ENCODE assay signal across 15 cellular contexts in genomic region chr1:185062710-185063370, GRCh38. TPM values are rescaled to one million over a fixed set of nuclear protein-coding genes. Genes with fewer than 3 reads are reported as not detected.
DNase-seq lines count a peak whose midpoint lies in the region; ATAC-seq and TF ChIP-seq lines count a peak whose summit lies in the region.
"Had no signal": no experiment of that assay in that cellular context is flagged by ENCODE, and none has a peak within 500 bp of the region (broad histone marks: within the 10 kb centered on the region; RNA-seq: fewer than 3 reads in every experiment).

No MANE protein-coding gene starts in this region.

- no peaks in the 10 kb centered on the region for H4K20me1 ChIP-seq in mammary epithelial cell (ENCODE audit: insufficient read depth, low read length)

- H3K4me3 Mint-ChIP-seq in activated T-cell treated with anti-CD3 and anti-CD28 coated beads, Interleukin-2, amount 50 U/mL, for 72 hours, result peak overlapping the region; percentile 21 to 72
- H3K4me3 Mint-ChIP-seq in activated T-cell treated with anti-CD3 and anti-CD28 coated beads, Interleukin-2, amount 50 U/mL, for 24 hours, result no peak overlapping the region
- H3K4me3 Mint-ChIP-seq in activated naive CD8-positive, alpha-beta T cell treated with anti-CD3 and anti-CD28 coated beads, Interleukin-2, amount 50 U/mL, for 24 hours, result no peak overlapping the region
- H3K4me3 Mint-ChIP-seq in stimulated activated memory B cell treated with anti-CD40 and anti-IgM and Interleukin-4, amounts not matched to agents 10 μg/mL and 1 μg/mL and 100 μg/mL, for 72 hours, result peak overlapping the region; percentile 31
- H3K4me3 Mint-ChIP-seq: HFFc6 had no signal

- H3K36me3 ChIP-seq in mammary epithelial cell (ENCODE audit: insufficient read depth, low read length), result no peaks in the 10 kb centered on the region
- H3K36me3 ChIP-seq: uterus had no signal

- peak overlapping the region; percentile 78 for H3K27ac Mint-ChIP-seq in activated T-cell treated with anti-CD3 and anti-CD28 coated beads, Interleukin-2, amount 50 U/mL, for 72 hours
- H3K27ac Mint-ChIP-seq in activated T-cell treated with anti-CD3 and anti-CD28 coated beads, Interleukin-2, amount 50 U/mL, for 24 hours, result no peak overlapping the region
- peak overlapping the region; percentile 55 for H3K27ac Mint-ChIP-seq in activated naive CD8-positive, alpha-beta T cell treated with anti-CD3 and anti-CD28 coated beads, Interleukin-2, amount 50 U/mL, for 24 hours
- H3K27ac Mint-ChIP-seq in stimulated activated memory B cell treated with anti-CD40 and anti-IgM and Interleukin-4, amounts not matched to agents 10 μg/mL and 1 μg/mL and 100 μg/mL, for 72 hours, result peak overlapping the region; percentile 69
- H3K27ac Mint-ChIP-seq: HFFc6 had no signal

- H3K79me2 ChIP-seq in mammary epithelial cell (ENCODE audit: insufficient read depth, low read length), result peaks cover 90% of the 10 kb centered on the region

- dilution Hi-C loops in mammary epithelial cell (cut with HindIII; ENCODE audit: low sequenced_read_pairs), result no loop called here

- CTCF ChIA-PET in mammary epithelial cell (lab: Charles Lee; ENCODE audit: low non-redundant PET), result no interaction called here

- no peaks in the 10 kb centered on the region for H3K27me3 ChIP-seq in mammary epithelial cell (ENCODE audit: insufficient read depth, low read length)
- H3K27me3 ChIP-seq: uterus had no signal

- peak in 1 of 2 donors; percentile 52 for ATAC-seq in activated T-cell treated with anti-CD3 and anti-CD28 coated beads, Interleukin-2, amount 50 U/mL, for 72 hours (replicated peaks in 1 of 2)
- ATAC-seq in HG02885 (IDR thresholded peaks at IDR 0.05; ENCODE audit: poor library complexity, unreplicated experiment) (peak; percentile 42), HG03342 (IDR thresholded peaks at IDR 0.05; ENCODE audit: unreplicated experiment) (no peak), GM18907 (IDR thresholded peaks at IDR 0.05; ENCODE audit: unreplicated experiment) (no peak)
- ATAC-seq in activated naive CD8-positive, alpha-beta T cell treated with anti-CD3 and anti-CD28 coated beads, Interleukin-2, amount 50 U/mL, for 24 hours, result peak; percentile 31
- peak; percentile 67 for ATAC-seq in stimulated activated memory B cell treated with anti-CD40 and anti-IgM and Interleukin-4, amounts not matched to agents 10 μg/mL and 1 μg/mL and 100 μg/mL, for 72 hours
- ATAC-seq: left lobe of liver had no signal

- H3K27ac ChIP-seq in mammary epithelial cell (ENCODE audit: insufficient read depth, low read depth, low read length), result no peak overlapping the region
- H3K27ac ChIP-seq: uterus had no signal

- no peak overlapping the region for H3K4me2 ChIP-seq in mammary epithelial cell (ENCODE audit: insufficient read depth, low read depth, low read length)
- H3K4me2 ChIP-seq: smooth muscle cell had no signal

- H3K4me3 ChIP-seq in mammary epithelial cell (replicated peaks in 1 of 3; ENCODE audit: insufficient read depth in 1 of 3, low read depth in 2 of 3, low read length in 3 of 3), result no peak overlapping the region
- H3K4me3 ChIP-seq: smooth muscle cell, uterus had no signal

- peaks cover 56% of the 10 kb centered on the region for H3K4me1 Mint-ChIP-seq in activated T-cell treated with anti-CD3 and anti-CD28 coated beads, Interleukin-2, amount 50 U/mL, for 72 hours (ENCODE audit: low read depth)
- peaks cover 75% of the 10 kb centered on the region for H3K4me1 Mint-ChIP-seq in activated T-cell treated with anti-CD3 and anti-CD28 coated beads, Interleukin-2, amount 50 U/mL, for 24 hours (ENCODE audit: low read depth)
- peaks cover 73% of the 10 kb centered on the region for H3K4me1 Mint-ChIP-seq in activated naive CD8-positive, alpha-beta T cell treated with anti-CD3 and anti-CD28 coated beads, Interleukin-2, amount 50 U/mL, for 24 hours
- H3K4me1 Mint-ChIP-seq in stimulated activated memory B cell treated with anti-CD40 and anti-IgM and Interleukin-4, amounts not matched to agents 10 μg/mL and 1 μg/mL and 100 μg/mL, for 72 hours, result peaks cover 74% of the 10 kb centered on the region

- H3K4me1 ChIP-seq in mammary epithelial cell (ENCODE audit: insufficient read depth, low read length), result no peaks in the 10 kb centered on the region
- H3K4me1 ChIP-seq: uterus had no signal

- no peaks in the 10 kb centered on the region for H3K27me3 Mint-ChIP-seq in activated T-cell treated with anti-CD3 and anti-CD28 coated beads, Interleukin-2, amount 50 U/mL, for 72 hours (ENCODE audit: low read depth)
- H3K27me3 Mint-ChIP-seq in activated T-cell treated with anti-CD3 and anti-CD28 coated beads, Interleukin-2, amount 50 U/mL, for 24 hours, result no peaks in the 10 kb centered on the region
- H3K27me3 Mint-ChIP-seq in activated naive CD8-positive, alpha-beta T cell treated with anti-CD3 and anti-CD28 coated beads, Interleukin-2, amount 50 U/mL, for 24 hours, result no peaks in the 10 kb centered on the region
- no peaks in the 10 kb centered on the region for H3K27me3 Mint-ChIP-seq in stimulated activated memory B cell treated with anti-CD40 and anti-IgM and Interleukin-4, amounts not matched to agents 10 μg/mL and 1 μg/mL and 100 μg/mL, for 72 hours

- intact Hi-C loops in mammary epithelial cell (cut with micrococcal nuclease), result no loop called here

- no peaks in the 10 kb centered on the region for H3K9me3 ChIP-seq in mammary epithelial cell (replicated peaks; ENCODE audit: insufficient read depth, low read length)
- H3K9me3 ChIP-seq: uterus had no signal

- H2AFZ ChIP-seq in mammary epithelial cell (ENCODE audit: low read depth, low read length), result no peak overlapping the region

- DNase-seq in activated T-cell treated with anti-CD3 and anti-CD28 coated beads, Interleukin-2, amount 50 U/mL, for 72 hours, result no peak
- no peak for DNase-seq in activated T-cell treated with anti-CD3 and anti-CD28 coated beads, Interleukin-2, amount 50 U/mL, for 24 hours
- DNase-seq in activated naive CD8-positive, alpha-beta T cell treated with anti-CD3 and anti-CD28 coated beads, Interleukin-2, amount 50 U/mL, for 24 hours, result no peak
- DNase-seq in mammary epithelial cell, result no peak
- DNase-seq: effector CD4-positive, alpha-beta T cell; HFFc6; NCI-H187 treated with DMSO at 0.1 percent for 48 hours; NCI-H526; uterus had no signal

- WGBS in mammary epithelial cell (ENCODE audit: low coverage, missing lambda C conversion rate), result 91% methylated on average over 1 of the region's 1 CpG

- in situ Hi-C loops in mammary epithelial cell (cut with MboI; ENCODE audit: low sequenced_read_pairs in 2 of 2), result no loop called here

- BruUV-seq in mammary epithelial cell (replicated peaks; lab: Mats Ljungman, UMichigan), result no TSS peak

- no peak for TF ChIP-seq CTCF in mammary epithelial cell (conservative IDR thresholded peaks at IDR 0.05 in 1 of 2, IDR thresholded peaks at IDR 0.05 in 1 of 2; ENCODE audit: extremely low read depth in 1 of 2, insufficient read depth in 1 of 2, low read depth in 1 of 2, low read length in 2 of 2)

- peaks cover 0 to 3% of the 10 kb centered on the region in 2 donors for H3K9me3 Mint-ChIP-seq in activated T-cell treated with anti-CD3 and anti-CD28 coated beads, Interleukin-2, amount 50 U/mL, for 72 hours
- no peaks in the 10 kb centered on the region for H3K9me3 Mint-ChIP-seq in activated T-cell treated with anti-CD3 and anti-CD28 coated beads, Interleukin-2, amount 50 U/mL, for 24 hours
- H3K9me3 Mint-ChIP-seq in activated naive CD8-positive, alpha-beta T cell treated with anti-CD3 and anti-CD28 coated beads, Interleukin-2, amount 50 U/mL, for 24 hours, result no peaks in the 10 kb centered on the region
- H3K9me3 Mint-ChIP-seq in stimulated activated memory B cell treated with anti-CD40 and anti-IgM and Interleukin-4, amounts not matched to agents 10 μg/mL and 1 μg/mL and 100 μg/mL, for 72 hours, result no peaks in the 10 kb centered on the region

- H3K9ac ChIP-seq in mammary epithelial cell (ENCODE audit: insufficient read depth, low read length), result no peak overlapping the region

- H3K36me3 Mint-ChIP-seq in activated T-cell treated with anti-CD3 and anti-CD28 coated beads, Interleukin-2, amount 50 U/mL, for 72 hours (ENCODE audit: insufficient read depth in 2 of 2), result peaks cover 3% of the 10 kb centered on the region in 2 donors
- peaks cover 37% of the 10 kb centered on the region for H3K36me3 Mint-ChIP-seq in activated T-cell treated with anti-CD3 and anti-CD28 coated beads, Interleukin-2, amount 50 U/mL, for 24 hours (ENCODE audit: low read depth)
- H3K36me3 Mint-ChIP-seq in activated naive CD8-positive, alpha-beta T cell treated with anti-CD3 and anti-CD28 coated beads, Interleukin-2, amount 50 U/mL, for 24 hours (ENCODE audit: low read depth), result peaks cover 35% of the 10 kb centered on the region
- H3K36me3 Mint-ChIP-seq in stimulated activated memory B cell treated with anti-CD40 and anti-IgM and Interleukin-4, amounts not matched to agents 10 μg/mL and 1 μg/mL and 100 μg/mL, for 72 hours, result peaks cover 24% of the 10 kb centered on the region

RNA-seq across cellular contexts. Expression of gene RNF2, which starts 17.5 kb away (rescaled TPM):
- 10 to 100 TPM; 20.9 to 23.2 TPM for total RNA-seq in activated T-cell treated with anti-CD3 and anti-CD28 coated beads, Interleukin-2, amount 50 U/mL, for 72 hours
- 10 to 100 TPM; 25.5 to 29.3 TPM for total RNA-seq in mammary epithelial cell
- 28.1 TPM for polyA plus RNA-seq in mammary epithelial cell
- polyA minus RNA-seq in mammary epithelial cell, result 33.6 TPM

Comparison
In these comparisons a context has a peak if more than half of its experiments do, and no peak if none do; other contexts are left out.
1. H3K4me3 Mint-ChIP-seq: peak in activated T-cell treated with anti-CD3 and anti-CD28 coated beads, Interleukin-2, amount 50 U/mL, for 72 hours (2 of 2) and stimulated activated memory B cell treated with anti-CD40 and anti-IgM and Interleukin-4, amounts not matched to agents 10 μg/mL and 1 μg/mL and 100 μg/mL, for 72 hours (single experiment); none in activated T-cell treated with anti-CD3 and anti-CD28 coated beads, Interleukin-2, amount 50 U/mL, for 24 hours (single experiment) and activated naive CD8-positive, alpha-beta T cell treated with anti-CD3 and anti-CD28 coated beads, Interleukin-2, amount 50 U/mL, for 24 hours (single experiment).
2. ATAC-seq: peak in HG02885 (single experiment), activated naive CD8-positive, alpha-beta T cell treated with anti-CD3 and anti-CD28 coated beads, Interleukin-2, amount 50 U/mL, for 24 hours (single experiment) and stimulated activated memory B cell treated with anti-CD40 and anti-IgM and Interleukin-4, amounts not matched to agents 10 μg/mL and 1 μg/mL and 100 μg/mL, for 72 hours (single experiment); none in HG03342 (single experiment) and GM18907 (single experiment).